Comparison of ENCODE assay signal across 8 cellular contexts in the genomic region with DNA sequence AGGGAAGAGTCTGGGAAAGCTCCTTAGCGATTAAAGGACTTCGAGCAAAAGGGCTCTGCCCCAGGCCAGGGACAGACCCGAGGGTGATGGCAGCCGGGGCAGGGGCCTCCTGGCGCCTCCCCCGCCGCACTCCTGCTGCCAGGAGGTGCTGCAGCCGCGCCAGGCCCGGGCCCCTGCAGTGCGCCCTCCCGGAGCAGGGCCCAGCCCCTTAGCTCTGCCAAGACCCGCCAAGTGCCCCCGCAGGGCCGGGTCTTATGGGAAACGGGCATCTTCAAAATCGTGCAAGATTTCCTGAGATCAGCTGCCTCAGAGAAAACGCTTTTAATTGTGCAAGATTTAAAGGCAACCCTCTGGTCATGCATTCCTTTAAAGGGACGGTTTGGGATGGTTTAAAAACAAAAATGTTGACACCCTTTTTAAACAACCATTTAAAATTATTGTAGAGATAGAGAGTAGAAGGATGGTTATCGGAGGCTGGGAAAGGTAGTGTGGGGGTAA. TPM values are rescaled to one million over a fixed set of nuclear protein-coding genes. Genes with fewer than 3 reads are reported as not detected.
DNase-seq lines count a peak whose midpoint lies in the region; ATAC-seq and TF ChIP-seq lines count a peak whose summit lies in the region.

No MANE protein-coding gene starts in this region.

- H3K9me3 ChIP-seq in adrenal gland (replicated peaks in 1 of 3) = no peaks in the 10 kb centered on the region

- H3K27ac Mint-ChIP-seq in stimulated activated memory B cell treated with anti-CD40 and anti-IgM and Interleukin-4, amounts not matched to agents 10 μg/mL and 1 μg/mL and 100 μg/mL, for 72 hours = peak overlapping the region; percentile 96

- H3K4me3 Mint-ChIP-seq in stimulated activated memory B cell treated with anti-CD40 and anti-IgM and Interleukin-4, amounts not matched to agents 10 μg/mL and 1 μg/mL and 100 μg/mL, for 72 hours = peak overlapping the region; percentile 88

- no peaks in the 10 kb centered on the region for H3K27me3 ChIP-seq in HL-60 (ENCODE audit: insufficient read depth, poor library complexity, severe bottlenecking)
- no peaks in the 10 kb centered on the region for H3K27me3 ChIP-seq in adrenal gland

- H3K4me1 ChIP-seq in adrenal gland (replicated peaks in 1 of 2) = peaks cover 0 to 29% of the 10 kb centered on the region in 2 donors

- H3K4me1 Mint-ChIP-seq in stimulated activated memory B cell treated with anti-CD40 and anti-IgM and Interleukin-4, amounts not matched to agents 10 μg/mL and 1 μg/mL and 100 μg/mL, for 72 hours = peaks cover 22% of the 10 kb centered on the region

- TF ChIP-seq POLR2A in adrenal gland (IDR thresholded peaks at IDR 0.05) = peak in 1 of 2 donors; percentile 28

- H3K27ac ChIP-seq in HL-60 (replicated peaks) (peak overlapping the region; percentile 33), adrenal gland (peak overlapping the region; percentile 62 to 92 (median 83))

- peak overlapping the region; percentile 62 for H3K4me3 ChIP-seq in HL-60 (replicated peaks; ENCODE audit: insufficient read depth, low read length)
- peak overlapping the region; percentile 39 to 84 (median 64) for H3K4me3 ChIP-seq in adrenal gland

- DNase-seq in D341Med (ENCODE audit: low spot score) = peak; percentile 59
- DNase-seq in HL-60 (ENCODE audit: low read depth in 1 of 2, low spot score in 1 of 2) = no peak
- DNase-seq in adrenal gland = no peak
- DNase-seq in iPS-NIHi11 (ENCODE audit: low spot score) = peak; percentile 68
- no peak for DNase-seq in cerebellar nuclear complex (lab: John Stamatoyannopoulos, UW)

- H3K36me3 ChIP-seq in adrenal gland (replicated peaks in 1 of 2) = no peaks in the 10 kb centered on the region

- 4 to 9% (median 5%) methylated on average over 7 to 20 of the region's 20 CpGs for whole genome bisulfite sequencing in adrenal gland, 4 donors

- no peak for TF ChIP-seq CTCF in HL-60 (IDR thresholded peaks at IDR 0.05; ENCODE audit: insufficient read depth, low read length)
- TF ChIP-seq CTCF in adrenal gland (IDR thresholded peaks at IDR 0.05) = no peak

- no peaks in the 10 kb centered on the region for H3K9me3 Mint-ChIP-seq in stimulated activated memory B cell treated with anti-CD40 and anti-IgM and Interleukin-4, amounts not matched to agents 10 μg/mL and 1 μg/mL and 100 μg/mL, for 72 hours

- intact Hi-C loops in adrenal gland (cut with DNase I) = no loop called here

- ATAC-seq in GM21360 (IDR thresholded peaks at IDR 0.05; ENCODE audit: unreplicated experiment) = peak; percentile 34
- peak; percentile 69 for ATAC-seq in stimulated activated memory B cell treated with anti-CD40 and anti-IgM and Interleukin-4, amounts not matched to agents 10 μg/mL and 1 μg/mL and 100 μg/mL, for 72 hours
- ATAC-seq in GM18519 (IDR thresholded peaks at IDR 0.05; ENCODE audit: low FRiP score, unreplicated experiment) = no peak

- peaks cover 8% of the 10 kb centered on the region for H3K27me3 Mint-ChIP-seq in stimulated activated memory B cell treated with anti-CD40 and anti-IgM and Interleukin-4, amounts not matched to agents 10 μg/mL and 1 μg/mL and 100 μg/mL, for 72 hours

- no peaks in the 10 kb centered on the region for H3K36me3 Mint-ChIP-seq in stimulated activated memory B cell treated with anti-CD40 and anti-IgM and Interleukin-4, amounts not matched to agents 10 μg/mL and 1 μg/mL and 100 μg/mL, for 72 hours

RNA-seq across cellular contexts. Expression of gene CDC14B, which starts 52.4 kb away (rescaled TPM):
- 10 to 100 TPM in 7 of 8 donors, 1 to 10 TPM in 1; 9.7 to 19.1 (median 16.8) TPM for total RNA-seq in adrenal gland
- 1 to 10 TPM; 7.5 to 8.9 (median 8.2) TPM for polyA plus RNA-seq in adrenal gland

Comparison
In these comparisons a context has a peak if more than half of its experiments do, and no peak if none do; other contexts are left out.
1. DNase-seq: peak in D341Med (single experiment) and iPS-NIHi11 (single experiment); none in HL-60 (0 of 2), adrenal gland (0 of 7) and cerebellar nuclear complex (0 of 2).